1 cellular context compared by ENCODE assay signal in genomic region chr13:42048625-42049453, GRCh38.
TF ChIP-seq lines count a peak whose summit lies in the region.

Gene DGKH, plus strand, starts transcription at chr13:42048648. Its CDS starts 126 bp downstream, at chr13:42048774.

TF ChIP-seq in GM12878, 131 proteins besides CTCF, POLR2A, EP300 and RAD21 (continued from another document and continues in another):
- TF ChIP-seq, protein P1, sequence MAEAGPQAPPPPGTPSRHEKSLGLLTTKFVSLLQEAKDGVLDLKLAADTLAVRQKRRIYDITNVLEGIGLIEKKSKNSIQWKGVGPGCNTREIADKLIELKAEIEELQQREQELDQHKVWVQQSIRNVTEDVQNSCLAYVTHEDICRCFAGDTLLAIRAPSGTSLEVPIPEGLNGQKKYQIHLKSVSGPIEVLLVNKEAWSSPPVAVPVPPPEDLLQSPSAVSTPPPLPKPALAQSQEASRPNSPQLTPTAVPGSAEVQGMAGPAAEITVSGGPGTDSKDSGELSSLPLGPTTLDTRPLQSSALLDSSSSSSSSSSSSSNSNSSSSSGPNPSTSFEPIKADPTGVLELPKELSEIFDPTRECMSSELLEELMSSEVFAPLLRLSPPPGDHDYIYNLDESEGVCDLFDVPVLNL (IDR thresholded peaks at IDR 0.05; ENCODE audit: low read depth, low read length): no peak
- TF ChIP-seq BMI1 (IDR thresholded peaks at IDR 0.05; ENCODE audit: borderline replicate concordance) (no peak), BCL3 (IDR thresholded peaks at IDR 0.05; ENCODE audit: borderline replicate concordance, insufficient read depth, low read depth, low read length, poor library complexity, severe bottlenecking) (peak; percentile 10), ZNF687 (IDR thresholded peaks at IDR 0.05) (peak; percentile 58), MEF2B (IDR thresholded peaks at IDR 0.05; ENCODE audit: partially characterized antibody, poor library complexity, severe bottlenecking) (no peak), CREB1 (IDR thresholded peaks at IDR 0.05; ENCODE audit: low read depth) (0 out of 2 replicates have a peak, but pooled peaks have one; percentile 19), NRF1 (conservative IDR thresholded peaks at IDR 0.05; ENCODE audit: low read depth, low read length) (peak; percentile 57), CEBPZ (IDR thresholded peaks at IDR 0.05; ENCODE audit: low read depth, low read length) (no peak), RBBP5 (conservative IDR thresholded peaks at IDR 0.05) (no peak), FOXM1 (IDR thresholded peaks at IDR 0.05; ENCODE audit: low read depth, low read length) (no peak), E4F1 (IDR thresholded peaks at IDR 0.05; ENCODE audit: borderline replicate concordance, partially characterized antibody) (no peak), SUZ12 (IDR thresholded peaks at IDR 0.05; ENCODE audit: unreplicated experiment) (no peak), ZBTB40 (IDR thresholded peaks at IDR 0.05; ENCODE audit: borderline replicate concordance) (no peak), PAX5 (IDR thresholded peaks at IDR 0.05; ENCODE audit: borderline replicate concordance, low read depth, low read length) (peak; percentile 60; the same call in 1 of the 2 replicates), ZNF622 (IDR thresholded peaks at IDR 0.05) (no peak), BHLHE40 (IDR thresholded peaks at IDR 0.05; ENCODE audit: borderline replicate concordance in 1 of 2, low read depth in 2 of 2, low read length in 1 of 2) (peak in 1 of 2 experiments; percentile 43; a peak in 2 of 4 replicates), ZNF207 (IDR thresholded peaks at IDR 0.05; ENCODE audit: borderline replicate concordance) (peak; percentile 41; the same call in 1 of the 2 replicates), MTA2 (IDR thresholded peaks at IDR 0.05; ENCODE audit: low read depth) (no peak), KDM1A (IDR thresholded peaks at IDR 0.05; ENCODE audit: borderline replicate concordance) (no peak), SP1 (IDR thresholded peaks at IDR 0.05; ENCODE audit: low read depth, low read length) (no peak), TAF1 (IDR thresholded peaks at IDR 0.05; ENCODE audit: borderline replicate concordance, low read depth, low read length) (peak; percentile 59; the same call in 1 of the 2 replicates), NKRF (conservative IDR thresholded peaks at IDR 0.05) (peak; percentile 55), STAT1 (conservative IDR thresholded peaks at IDR 0.05) (no peak), SMARCA5 (IDR thresholded peaks at IDR 0.05) (0 out of 2 replicates have a peak, but pooled peaks have one; percentile 45), CHD1 (IDR thresholded peaks at IDR 0.05; ENCODE audit: low read depth, low read length) (no peak), CHD2 (IDR thresholded peaks at IDR 0.05; ENCODE audit: borderline replicate concordance, low read depth, low read length) (no peak), WRNIP1 (IDR thresholded peaks at IDR 0.05; ENCODE audit: borderline replicate concordance, low read depth, low read length) (no peak), IRF4 (IDR thresholded peaks at IDR 0.05; ENCODE audit: low read depth, low read length) (no peak), PAX8 (IDR thresholded peaks at IDR 0.05) (no peak), USF2 (IDR thresholded peaks at IDR 0.05; ENCODE audit: borderline replicate concordance, low read depth, low read length) (no peak), YY1 (IDR thresholded peaks at IDR 0.05; ENCODE audit: low read depth, low read length) (peak; percentile 89), SIX5 (IDR thresholded peaks at IDR 0.05; ENCODE audit: low read depth, low read length, severe bottlenecking) (no peak), POLR2AphosphoS5 (IDR thresholded peaks at IDR 0.05; ENCODE audit: low read length) (peak; percentile 44; the same call in 1 of the 2 replicates)
- TF ChIP-seq, protein P2, sequence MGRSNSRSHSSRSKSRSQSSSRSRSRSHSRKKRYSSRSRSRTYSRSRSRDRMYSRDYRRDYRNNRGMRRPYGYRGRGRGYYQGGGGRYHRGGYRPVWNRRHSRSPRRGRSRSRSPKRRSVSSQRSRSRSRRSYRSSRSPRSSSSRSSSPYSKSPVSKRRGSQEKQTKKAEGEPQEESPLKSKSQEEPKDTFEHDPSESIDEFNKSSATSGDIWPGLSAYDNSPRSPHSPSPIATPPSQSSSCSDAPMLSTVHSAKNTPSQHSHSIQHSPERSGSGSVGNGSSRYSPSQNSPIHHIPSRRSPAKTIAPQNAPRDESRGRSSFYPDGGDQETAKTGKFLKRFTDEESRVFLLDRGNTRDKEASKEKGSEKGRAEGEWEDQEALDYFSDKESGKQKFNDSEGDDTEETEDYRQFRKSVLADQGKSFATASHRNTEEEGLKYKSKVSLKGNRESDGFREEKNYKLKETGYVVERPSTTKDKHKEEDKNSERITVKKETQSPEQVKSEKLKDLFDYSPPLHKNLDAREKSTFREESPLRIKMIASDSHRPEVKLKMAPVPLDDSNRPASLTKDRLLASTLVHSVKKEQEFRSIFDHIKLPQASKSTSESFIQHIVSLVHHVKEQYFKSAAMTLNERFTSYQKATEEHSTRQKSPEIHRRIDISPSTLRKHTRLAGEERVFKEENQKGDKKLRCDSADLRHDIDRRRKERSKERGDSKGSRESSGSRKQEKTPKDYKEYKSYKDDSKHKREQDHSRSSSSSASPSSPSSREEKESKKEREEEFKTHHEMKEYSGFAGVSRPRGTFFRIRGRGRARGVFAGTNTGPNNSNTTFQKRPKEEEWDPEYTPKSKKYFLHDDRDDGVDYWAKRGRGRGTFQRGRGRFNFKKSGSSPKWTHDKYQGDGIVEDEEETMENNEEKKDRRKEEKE (IDR thresholded peaks at IDR 0.05): no peak
